In genomic region chr3:102441832-102442231, GRCh38 we compare ENCODE assay signal across 17 cellular contexts. TPM values are rescaled to one million over a fixed set of nuclear protein-coding genes. Genes with fewer than 3 reads are reported as not detected.
DNase-seq lines count a peak whose midpoint lies in the region; ATAC-seq and TF ChIP-seq lines count a peak whose summit lies in the region.
"Had no signal": no experiment of that assay in that cellular context is flagged by ENCODE, and none has a peak within 500 bp of the region (broad histone marks: within the 10 kb centered on the region; RNA-seq: fewer than 3 reads in every experiment).

No MANE protein-coding gene starts in this region.

- H3K36me3 Mint-ChIP-seq in GM23338 (ENCODE audit: low read depth): no peaks in the 10 kb centered on the region
- no peaks in the 10 kb centered on the region for H3K36me3 Mint-ChIP-seq in activated naive CD8-positive, alpha-beta T cell treated with anti-CD3 and anti-CD28 coated beads for 36 hours

- no peak overlapping the region for H3K4me2 ChIP-seq in GM23338

- H3K9me2 ChIP-seq in GM23338 (ENCODE audit: insufficient read depth): no peaks in the 10 kb centered on the region

- H3K27ac ChIP-seq in GM23338 (ENCODE audit: low read depth) (no peak overlapping the region), lower lobe of right lung (no peak overlapping the region)
- H3K27ac ChIP-seq: C4-2B had no signal

- no peaks in the 10 kb centered on the region for H3K9me3 Mint-ChIP-seq in GM23338
- H3K9me3 Mint-ChIP-seq in activated naive CD8-positive, alpha-beta T cell treated with anti-CD3 and anti-CD28 coated beads for 36 hours: no peaks in the 10 kb centered on the region
- H3K9me3 Mint-ChIP-seq: H9 had no signal

- no peak overlapping the region for H2AFZ ChIP-seq in GM23338

- no peaks in the 10 kb centered on the region; the same call in 2 of the 3 replicates for H3K4me1 Mint-ChIP-seq in GM23338
- no peaks in the 10 kb centered on the region for H3K4me1 Mint-ChIP-seq in activated naive CD8-positive, alpha-beta T cell treated with anti-CD3 and anti-CD28 coated beads for 36 hours

- H3K27me3 Mint-ChIP-seq in GM23338 (ENCODE audit: insufficient read depth, low read depth, poor library complexity): no peaks in the 10 kb centered on the region
- H3K27me3 Mint-ChIP-seq in activated naive CD8-positive, alpha-beta T cell treated with anti-CD3 and anti-CD28 coated beads for 36 hours: peaks cover 8% of the 10 kb centered on the region

- DNase-seq in GM23338 (ENCODE audit: low spot score) (peak; percentile 28), amniotic epithelial cell (ENCODE audit: low read depth) (peak; percentile 30), foreskin fibroblast (peak; percentile 16 to 38), lower lobe of right lung (no peak)
- DNase-seq in activated naive CD8-positive, alpha-beta T cell treated with anti-CD3 and anti-CD28 coated beads for 36 hours: no peak
- DNase-seq: GF-D8, H9, NCI-H1092, NCI-H1436 treated with DMSO at 0.1 percent for 48 hours, NCI-H1930, NCI-H2227 treated with DMSO at 0.1 percent for 48 hours, NCI-H510A, Right ventricle myocardium superior had no signal

- TF ChIP-seq CTCF in GM23338 (conservative IDR thresholded peaks at IDR 0.05; ENCODE audit: low read depth in 2 of 2) (no peak), foreskin fibroblast (IDR thresholded peaks at IDR 0.05; ENCODE audit: low read depth, low read length) (no peak), lower lobe of right lung (IDR thresholded peaks at IDR 0.05) (no peak)

- no peaks in the 10 kb centered on the region for H3K79me2 ChIP-seq in GM23338 (replicated peaks; ENCODE audit: insufficient read depth)

- no peaks in the 10 kb centered on the region for H3F3A ChIP-seq in GM23338 (replicated peaks; ENCODE audit: low read depth)

- H3K4me1 ChIP-seq in GM23338 (ENCODE audit: insufficient read depth): no peaks in the 10 kb centered on the region
- H3K4me1 ChIP-seq in lower lobe of right lung: no peaks in the 10 kb centered on the region

- H3K36me3 ChIP-seq in GM23338 (ENCODE audit: insufficient read depth) (no peaks in the 10 kb centered on the region), lower lobe of right lung (no peaks in the 10 kb centered on the region)

- no peaks in the 10 kb centered on the region for H4K20me1 ChIP-seq in GM23338 (replicated peaks; ENCODE audit: insufficient read depth)

- no peaks in the 10 kb centered on the region for H3K9me3 ChIP-seq in lower lobe of right lung

- H3K4me3 ChIP-seq in GM23338: no peak overlapping the region
- H3K4me3 ChIP-seq in foreskin fibroblast (ENCODE audit: low read depth in 1 of 2, low read length in 2 of 2): no peak overlapping the region
- no peak overlapping the region for H3K4me3 ChIP-seq in lower lobe of right lung

- intact Hi-C loops in lower lobe of right lung (cut with DNase I): no loop called here

- H3K4me3 Mint-ChIP-seq in GM23338: no peak overlapping the region
- H3K4me3 Mint-ChIP-seq in activated naive CD8-positive, alpha-beta T cell treated with anti-CD3 and anti-CD28 coated beads for 36 hours: no peak overlapping the region
- H3K4me3 Mint-ChIP-seq: H9 had no signal

- ATAC-seq in GM23338 (no peak), lower lobe of right lung (no peak), GM21737 (IDR thresholded peaks at IDR 0.05; ENCODE audit: unreplicated experiment) (no peak)
- no peak for ATAC-seq in activated CD4-positive, CD25-positive, alpha-beta regulatory T cell treated with anti-CD3 and anti-CD28 coated beads, Interleukin-2, amount 50 U/mL, for 24 hours

- H3K27ac Mint-ChIP-seq in GM23338: no peak overlapping the region
- no peak overlapping the region for H3K27ac Mint-ChIP-seq in activated naive CD8-positive, alpha-beta T cell treated with anti-CD3 and anti-CD28 coated beads for 36 hours
- H3K27ac Mint-ChIP-seq: H9 had no signal

- H3K27me3 ChIP-seq in GM23338 (ENCODE audit: insufficient read depth): peaks cover 5% of the 10 kb centered on the region; the same call in 1 of the 2 replicates
- H3K27me3 ChIP-seq in lower lobe of right lung (ENCODE audit: low read depth): no peaks in the 10 kb centered on the region

TF ChIP-seq in GM23338, 12 proteins besides CTCF, POLR2A, EP300 and RAD21 (continues in another document):
- TF ChIP-seq STAT1 (IDR thresholded peaks at IDR 0.05; ENCODE audit: unreplicated experiment): no peak
- TF ChIP-seq CREB1 (CRISPR knock-in tag; IDR thresholded peaks at IDR 0.05; ENCODE audit: low read depth): no peak
- no peak for TF ChIP-seq NANOG (IDR thresholded peaks at IDR 0.05; ENCODE audit: borderline replicate concordance)
- TF ChIP-seq ZNF114 (CRISPR knock-in tag; IDR thresholded peaks at IDR 0.05): no peak
- no peak for TF ChIP-seq ZNF462 (CRISPR knock-in tag; IDR thresholded peaks at IDR 0.05)
- TF ChIP-seq ETS1 (IDR thresholded peaks at IDR 0.05): no peak
- TF ChIP-seq JUNB (IDR thresholded peaks at IDR 0.05; ENCODE audit: unreplicated experiment): no peak
- TF ChIP-seq POLR2AphosphoS5 (IDR thresholded peaks at IDR 0.05; ENCODE audit: low read depth): no peak
- no peak for TF ChIP-seq EZH2phosphoT487 (IDR thresholded peaks at IDR 0.05; ENCODE audit: unreplicated experiment)

RNA-seq across cellular contexts. Expression of gene ZPLD1, which starts 7.0 kb away (rescaled TPM):
- not detected in 2 replicates for total RNA-seq in GM23338 (2014; rRNA removed; shearing (Covaris generic))
- not detected in 2 replicates for polyA plus RNA-seq in GM23338 (2016; fragmentation: Nextera tagmentation; extraction: Ambion mirVana)
- total RNA-seq in lower lobe of right lung: not detected
- total RNA-seq in activated naive CD8-positive, alpha-beta T cell treated with anti-CD3 and anti-CD28 coated beads for 36 hours: not detected
- total RNA-seq: H9, Right ventricle myocardium superior, RPMI7951 had no signal

Comparison
In these comparisons a context has a peak if more than half of its experiments do, and no peak if none do; other contexts are left out.
1. DNase-seq: peak in GM23338 (single experiment), amniotic epithelial cell (single experiment) and foreskin fibroblast (2 of 2); none in lower lobe of right lung (single experiment) and activated naive CD8-positive, alpha-beta T cell treated with anti-CD3 and anti-CD28 coated beads for 36 hours (single experiment).